In genomic region chr5:76953551-76954382, GRCh38 we compare ENCODE assay signal across 1 cellular context.
TF ChIP-seq lines count a peak whose summit lies in the region.

No MANE protein-coding gene starts in this region.

TF ChIP-seq in SK-N-SH, 30 proteins besides CTCF, POLR2A, EP300 and RAD21 (continued from another document):
- TF ChIP-seq, protein P1, sequence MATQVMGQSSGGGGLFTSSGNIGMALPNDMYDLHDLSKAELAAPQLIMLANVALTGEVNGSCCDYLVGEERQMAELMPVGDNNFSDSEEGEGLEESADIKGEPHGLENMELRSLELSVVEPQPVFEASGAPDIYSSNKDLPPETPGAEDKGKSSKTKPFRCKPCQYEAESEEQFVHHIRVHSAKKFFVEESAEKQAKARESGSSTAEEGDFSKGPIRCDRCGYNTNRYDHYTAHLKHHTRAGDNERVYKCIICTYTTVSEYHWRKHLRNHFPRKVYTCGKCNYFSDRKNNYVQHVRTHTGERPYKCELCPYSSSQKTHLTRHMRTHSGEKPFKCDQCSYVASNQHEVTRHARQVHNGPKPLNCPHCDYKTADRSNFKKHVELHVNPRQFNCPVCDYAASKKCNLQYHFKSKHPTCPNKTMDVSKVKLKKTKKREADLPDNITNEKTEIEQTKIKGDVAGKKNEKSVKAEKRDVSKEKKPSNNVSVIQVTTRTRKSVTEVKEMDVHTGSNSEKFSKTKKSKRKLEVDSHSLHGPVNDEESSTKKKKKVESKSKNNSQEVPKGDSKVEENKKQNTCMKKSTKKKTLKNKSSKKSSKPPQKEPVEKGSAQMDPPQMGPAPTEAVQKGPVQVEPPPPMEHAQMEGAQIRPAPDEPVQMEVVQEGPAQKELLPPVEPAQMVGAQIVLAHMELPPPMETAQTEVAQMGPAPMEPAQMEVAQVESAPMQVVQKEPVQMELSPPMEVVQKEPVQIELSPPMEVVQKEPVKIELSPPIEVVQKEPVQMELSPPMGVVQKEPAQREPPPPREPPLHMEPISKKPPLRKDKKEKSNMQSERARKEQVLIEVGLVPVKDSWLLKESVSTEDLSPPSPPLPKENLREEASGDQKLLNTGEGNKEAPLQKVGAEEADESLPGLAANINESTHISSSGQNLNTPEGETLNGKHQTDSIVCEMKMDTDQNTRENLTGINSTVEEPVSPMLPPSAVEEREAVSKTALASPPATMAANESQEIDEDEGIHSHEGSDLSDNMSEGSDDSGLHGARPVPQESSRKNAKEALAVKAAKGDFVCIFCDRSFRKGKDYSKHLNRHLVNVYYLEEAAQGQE (IDR thresholded peaks at IDR 0.05; ENCODE audit: low read depth, low read length), result no peak
- TF ChIP-seq ELF1 (IDR thresholded peaks at IDR 0.05) (no peak), EZH2phosphoT487 (IDR thresholded peaks at IDR 0.05; ENCODE audit: borderline replicate concordance, low read depth) (no peak), USF1 (IDR thresholded peaks at IDR 0.05; ENCODE audit: borderline replicate concordance, low read depth) (no peak), CHD2 (IDR thresholded peaks at IDR 0.05; ENCODE audit: low read length, partially characterized antibody) (no peak), TAF1 (IDR thresholded peaks at IDR 0.05; ENCODE audit: borderline replicate concordance, low read depth, low read length) (no peak), SMC3 (IDR thresholded peaks at IDR 0.05; ENCODE audit: low read depth, low read length) (no peak)
